In genomic region chr16:57300387-57301125, GRCh38 we compare ENCODE assay signal across 1 cellular context.
TF ChIP-seq lines count a peak whose summit lies in the region.

No MANE protein-coding gene starts in this region.

TF ChIP-seq in K562, 482 proteins besides CTCF, POLR2A, EP300 and RAD21 (continued from another document and continues in another):
- TF ChIP-seq RREB1 (CRISPR knock-in tag; IDR thresholded peaks at IDR 0.05) (no peak), ZC3H8 (IDR thresholded peaks at IDR 0.05) (no peak), ILF3 (IDR thresholded peaks at IDR 0.05; ENCODE audit: borderline replicate concordance) (no peak), ZBTB33 (CRISPR knock-in tag; IDR thresholded peaks at IDR 0.05) (peak; percentile 86), YBX1 (IDR thresholded peaks at IDR 0.05) (no peak), CBFB (CRISPR knock-in tag; IDR thresholded peaks at IDR 0.05) (0 out of 2 replicates have a peak, but pooled peaks have one; percentile 24), SMARCB1 (IDR thresholded peaks at IDR 0.05; ENCODE audit: insufficient read length, low read depth) (no peak), NFATC3 (IDR thresholded peaks at IDR 0.05) (peak; percentile 86; the same call in 1 of the 2 replicates), PATZ1 (CRISPR knock-in tag; IDR thresholded peaks at IDR 0.05; ENCODE audit: borderline replicate concordance) (no peak), HMG20B (CRISPR knock-in tag; IDR thresholded peaks at IDR 0.05) (no peak), ZNF699 (CRISPR knock-in tag; IDR thresholded peaks at IDR 0.05; ENCODE audit: insufficient replicate concordance) (no peak), NFE2L1 (tag; IDR thresholded peaks at IDR 0.05; ENCODE audit: borderline replicate concordance, low read depth) (no peak), TOE1 (IDR thresholded peaks at IDR 0.05; ENCODE audit: borderline replicate concordance) (no peak; the same call in 1 of the 2 replicates), TOE1 (CRISPR knock-in tag; IDR thresholded peaks at IDR 0.05; ENCODE audit: borderline replicate concordance, low read depth) (no peak), CC2D1A (IDR thresholded peaks at IDR 0.05) (peak; percentile 84), ETV5 (CRISPR knock-in tag; IDR thresholded peaks at IDR 0.05; ENCODE audit: low read depth) (no peak; the same call in 1 of the 2 replicates), FOXP1 (CRISPR knock-in tag; IDR thresholded peaks at IDR 0.05) (no peak; the same call in 1 of the 2 replicates), TARDBP (IDR thresholded peaks at IDR 0.05) (peak; percentile 89), SLC30A9 (CRISPR knock-in tag; IDR thresholded peaks at IDR 0.05) (no peak), ZNF764 (CRISPR knock-in tag; IDR thresholded peaks at IDR 0.05; ENCODE audit: low read depth) (peak; percentile 85; the same call in 1 of the 2 replicates), SRF (CRISPR knock-in tag; IDR thresholded peaks at IDR 0.05) (peak in 1 of 2 experiments; percentile 70; a peak in 1 of 4 replicates), RBM22 (IDR thresholded peaks at IDR 0.05; ENCODE audit: low read depth, low read length, poor library complexity, severe bottlenecking) (peak; percentile 92), E2F1 (CRISPR knock-in tag; IDR thresholded peaks at IDR 0.05) (no peak; the same call in 1 of the 2 replicates), MCM5 (IDR thresholded peaks at IDR 0.05; ENCODE audit: low read depth) (no peak), ZNF77 (CRISPR knock-in tag; IDR thresholded peaks at IDR 0.05) (no peak), ZNF696 (CRISPR knock-in tag; conservative IDR thresholded peaks at IDR 0.05) (no peak), ZNF512 (tag; IDR thresholded peaks at IDR 0.05) (no peak), SETDB1 (IDR thresholded peaks at IDR 0.05; ENCODE audit: low read length) (peak; percentile 80), ETV1 (tag; conservative IDR thresholded peaks at IDR 0.05; ENCODE audit: low read depth) (peak; percentile 39; the same call in 1 of the 2 replicates), MAFG (tag; conservative IDR thresholded peaks at IDR 0.05) (no peak), SMAD4 (CRISPR knock-in tag; conservative IDR thresholded peaks at IDR 0.05) (no peak), ZNF354B (CRISPR knock-in tag; IDR thresholded peaks at IDR 0.05) (no peak), NCOA2 (IDR thresholded peaks at IDR 0.05; ENCODE audit: partially characterized antibody in 2 of 2) (no peak), ERF (CRISPR knock-in tag; IDR thresholded peaks at IDR 0.05) (no peak), THRAP3 (IDR thresholded peaks at IDR 0.05; ENCODE audit: borderline replicate concordance) (no peak), BCOR (IDR thresholded peaks at IDR 0.05) (no peak), ZNF165 (CRISPR knock-in tag; IDR thresholded peaks at IDR 0.05; ENCODE audit: borderline replicate concordance) (no peak), RNF2 (IDR thresholded peaks at IDR 0.05) (peak; percentile 89), ZHX1 (conservative IDR thresholded peaks at IDR 0.05; ENCODE audit: low read length) (no peak; the same call in 1 of the 2 replicates), HSF4 (CRISPR knock-in tag; IDR thresholded peaks at IDR 0.05; ENCODE audit: borderline replicate concordance) (no peak), ZNF23 (CRISPR knock-in tag; IDR thresholded peaks at IDR 0.05) (no peak), ZBTB1 (CRISPR knock-in tag; IDR thresholded peaks at IDR 0.05; ENCODE audit: borderline replicate concordance, low read depth) (no peak), ELF2 (CRISPR knock-in tag; IDR thresholded peaks at IDR 0.05) (no peak), FOXK1 (CRISPR knock-in tag; IDR thresholded peaks at IDR 0.05; ENCODE audit: borderline replicate concordance) (no peak), LEF1 (IDR thresholded peaks at IDR 0.05) (no peak), ZFX (CRISPR knock-in tag; IDR thresholded peaks at IDR 0.05) (no peak), USF1 (CRISPR knock-in tag; IDR thresholded peaks at IDR 0.05) (no peak)
- TF ChIP-seq, protein P1, sequence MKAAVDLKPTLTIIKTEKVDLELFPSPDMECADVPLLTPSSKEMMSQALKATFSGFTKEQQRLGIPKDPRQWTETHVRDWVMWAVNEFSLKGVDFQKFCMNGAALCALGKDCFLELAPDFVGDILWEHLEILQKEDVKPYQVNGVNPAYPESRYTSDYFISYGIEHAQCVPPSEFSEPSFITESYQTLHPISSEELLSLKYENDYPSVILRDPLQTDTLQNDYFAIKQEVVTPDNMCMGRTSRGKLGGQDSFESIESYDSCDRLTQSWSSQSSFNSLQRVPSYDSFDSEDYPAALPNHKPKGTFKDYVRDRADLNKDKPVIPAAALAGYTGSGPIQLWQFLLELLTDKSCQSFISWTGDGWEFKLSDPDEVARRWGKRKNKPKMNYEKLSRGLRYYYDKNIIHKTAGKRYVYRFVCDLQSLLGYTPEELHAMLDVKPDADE (conservative IDR thresholded peaks at IDR 0.05; ENCODE audit: control insufficient read depth, low read depth, low read length): peak; percentile 94
- TF ChIP-seq, protein P2, sequence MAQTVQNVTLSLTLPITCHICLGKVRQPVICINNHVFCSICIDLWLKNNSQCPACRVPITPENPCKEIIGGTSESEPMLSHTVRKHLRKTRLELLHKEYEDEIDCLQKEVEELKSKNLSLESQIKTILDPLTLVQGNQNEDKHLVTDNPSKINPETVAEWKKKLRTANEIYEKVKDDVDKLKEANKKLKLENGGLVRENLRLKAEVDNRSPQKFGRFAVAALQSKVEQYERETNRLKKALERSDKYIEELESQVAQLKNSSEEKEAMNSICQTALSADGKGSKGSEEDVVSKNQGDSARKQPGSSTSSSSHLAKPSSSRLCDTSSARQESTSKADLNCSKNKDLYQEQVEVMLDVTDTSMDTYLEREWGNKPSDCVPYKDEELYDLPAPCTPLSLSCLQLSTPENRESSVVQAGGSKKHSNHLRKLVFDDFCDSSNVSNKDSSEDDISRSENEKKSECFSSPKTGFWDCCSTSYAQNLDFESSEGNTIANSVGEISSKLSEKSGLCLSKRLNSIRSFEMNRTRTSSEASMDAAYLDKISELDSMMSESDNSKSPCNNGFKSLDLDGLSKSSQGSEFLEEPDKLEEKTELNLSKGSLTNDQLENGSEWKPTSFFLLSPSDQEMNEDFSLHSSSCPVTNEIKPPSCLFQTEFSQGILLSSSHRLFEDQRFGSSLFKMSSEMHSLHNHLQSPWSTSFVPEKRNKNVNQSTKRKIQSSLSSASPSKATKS (CRISPR knock-in tag; IDR thresholded peaks at IDR 0.05): no peak
